In the genomic region with DNA sequence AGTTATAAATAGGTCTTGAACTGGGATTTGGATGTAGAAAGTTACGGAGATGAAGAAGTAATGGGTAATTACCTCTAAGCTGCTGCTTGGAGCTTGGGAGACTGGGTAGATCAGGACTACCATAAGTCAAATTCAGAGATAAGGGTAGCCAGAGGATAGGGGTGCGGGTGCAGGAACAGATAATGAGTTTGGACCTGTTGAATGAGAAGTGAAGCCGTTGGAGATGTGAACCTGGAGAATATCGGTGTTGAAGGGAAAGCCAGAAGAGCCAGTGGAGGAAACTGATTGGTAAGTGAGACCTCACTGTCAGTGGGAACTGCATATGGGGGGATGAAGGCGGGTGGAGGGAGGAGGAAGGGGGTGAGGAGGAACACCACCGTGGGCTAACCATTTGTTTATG, we compare ENCODE assay signal across 10 cellular contexts. TPM values are rescaled to one million over a fixed set of nuclear protein-coding genes. Genes with fewer than 3 reads are reported as not detected.
DNase-seq lines count a peak whose midpoint lies in the region; ATAC-seq and TF ChIP-seq lines count a peak whose summit lies in the region.
"Had no signal": no experiment of that assay in that cellular context is flagged by ENCODE, and none has a peak within 500 bp of the region (broad histone marks: within the 10 kb centered on the region; RNA-seq: fewer than 3 reads in every experiment).

No MANE protein-coding gene starts in this region.

- ATAC-seq in stimulated activated memory B cell treated with anti-CD40 and anti-IgM and Interleukin-4, amounts not matched to agents 10 μg/mL and 1 μg/mL and 100 μg/mL, for 72 hours = no peak

- H3K27ac Mint-ChIP-seq in stimulated activated memory B cell treated with anti-CD40 and anti-IgM and Interleukin-4, amounts not matched to agents 10 μg/mL and 1 μg/mL and 100 μg/mL, for 72 hours = peak overlapping the region; percentile 98

- peak overlapping the region; percentile 99 for H3K4me3 Mint-ChIP-seq in stimulated activated memory B cell treated with anti-CD40 and anti-IgM and Interleukin-4, amounts not matched to agents 10 μg/mL and 1 μg/mL and 100 μg/mL, for 72 hours

- DNase-seq in NCI-H748 (lab: John Stamatoyannopoulos, UW; ENCODE audit: unreplicated experiment) (peak; percentile 4), NCI-H748 treated with DMSO at 0.1 percent for 48 hours (lab: John Stamatoyannopoulos, UW) (no peak), hepatocyte (ENCODE audit: low spot score) (no peak), HCEC 1CT (no peak), hepatic stellate cell (ENCODE audit: low spot score) (no peak), epidermal melanocyte (ENCODE audit: insufficient read length, low spot score) (no peak)

- no peak for TF ChIP-seq CTCF in VCaP (conservative IDR thresholded peaks at IDR 0.05)
- TF ChIP-seq CTCF in hepatocyte (IDR thresholded peaks at IDR 0.05; ENCODE audit: poor library complexity) = no peak

- H3K4me1 ChIP-seq in hepatocyte (ENCODE audit: insufficient read depth) = peaks cover 8% of the 10 kb centered on the region

- no peaks in the 10 kb centered on the region for H3K79me2 ChIP-seq in hepatocyte

- H4K20me1 ChIP-seq in hepatocyte (ENCODE audit: insufficient read depth, poor library complexity, severe bottlenecking) = no peaks in the 10 kb centered on the region

- no peaks in the 10 kb centered on the region for H3K9me3 ChIP-seq in hepatocyte (ENCODE audit: low read depth)

- H2AFZ ChIP-seq in hepatocyte = peak overlapping the region; percentile 80

- no peaks in the 10 kb centered on the region for H3K36me3 ChIP-seq in hepatocyte (replicated peaks; ENCODE audit: insufficient read depth, low read depth)

- H3K27me3 Mint-ChIP-seq in stimulated activated memory B cell treated with anti-CD40 and anti-IgM and Interleukin-4, amounts not matched to agents 10 μg/mL and 1 μg/mL and 100 μg/mL, for 72 hours = no peaks in the 10 kb centered on the region

- peak overlapping the region; percentile 13 for H3K4me3 ChIP-seq in hepatocyte

- no peaks in the 10 kb centered on the region for H3K36me3 Mint-ChIP-seq in stimulated activated memory B cell treated with anti-CD40 and anti-IgM and Interleukin-4, amounts not matched to agents 10 μg/mL and 1 μg/mL and 100 μg/mL, for 72 hours

- 33% methylated on average over 6 of the region's 6 CpGs for WGBS in hepatocyte (ENCODE audit: low lambda C conversion rate, missing lambda C conversion rate)

- H3K27ac ChIP-seq in VCaP = peak overlapping the region; percentile 51; the same call in 1 of the 2 replicates
- no peak overlapping the region for H3K27ac ChIP-seq in hepatocyte

- no peaks in the 10 kb centered on the region for H3K27me3 ChIP-seq in hepatocyte

- H3K9me2 ChIP-seq in hepatocyte (replicated peaks; ENCODE audit: insufficient read depth) = no peaks in the 10 kb centered on the region

- peak overlapping the region; percentile 77 for H3K4me2 ChIP-seq in hepatocyte

- H3K9me3 Mint-ChIP-seq in stimulated activated memory B cell treated with anti-CD40 and anti-IgM and Interleukin-4, amounts not matched to agents 10 μg/mL and 1 μg/mL and 100 μg/mL, for 72 hours = no peaks in the 10 kb centered on the region

- H3K4me1 Mint-ChIP-seq in stimulated activated memory B cell treated with anti-CD40 and anti-IgM and Interleukin-4, amounts not matched to agents 10 μg/mL and 1 μg/mL and 100 μg/mL, for 72 hours = peaks cover 22% of the 10 kb centered on the region

RNA-seq across cellular contexts. Expression of a gene that starts 0.6 kb away (rescaled TPM):
- 9.7 and 10.8 TPM in 2 replicates for total RNA-seq in hepatocyte
- polyA plus RNA-seq in hepatocyte = 3.5 and 6.3 TPM in 2 replicates

RNA-seq across cellular contexts. Expression of a gene that starts 11.5 kb away (rescaled TPM):
- not detected in 2 replicates for total RNA-seq in hepatocyte
- not detected in 2 replicates for polyA plus RNA-seq in hepatocyte
- total RNA-seq: dermis microvascular lymphatic vessel endothelial cell, subcutaneous adipose tissue had no signal

RNA-seq across cellular contexts. Expression of a gene that starts 16.3 kb away (rescaled TPM):
- 7.1 and 14.1 TPM in 2 replicates for total RNA-seq in hepatocyte
- polyA plus RNA-seq in hepatocyte = 11.2 and 13.5 TPM in 2 replicates

RNA-seq across cellular contexts. Expression of a gene that starts 23.4 kb away (rescaled TPM):
- total RNA-seq in hepatocyte = 24.9 and 32.7 TPM in 2 replicates
- 12.9 and 15.7 TPM in 2 replicates for polyA plus RNA-seq in hepatocyte

RNA-seq across cellular contexts. Expression of a gene that starts 26.9 kb away (rescaled TPM):
- total RNA-seq in hepatocyte = 61.0 and 68.8 TPM in 2 replicates
- polyA plus RNA-seq in hepatocyte = 7.5 and 8.3 TPM in 2 replicates
